ENCODE assay signal across 24 cellular contexts in the genomic region with DNA sequence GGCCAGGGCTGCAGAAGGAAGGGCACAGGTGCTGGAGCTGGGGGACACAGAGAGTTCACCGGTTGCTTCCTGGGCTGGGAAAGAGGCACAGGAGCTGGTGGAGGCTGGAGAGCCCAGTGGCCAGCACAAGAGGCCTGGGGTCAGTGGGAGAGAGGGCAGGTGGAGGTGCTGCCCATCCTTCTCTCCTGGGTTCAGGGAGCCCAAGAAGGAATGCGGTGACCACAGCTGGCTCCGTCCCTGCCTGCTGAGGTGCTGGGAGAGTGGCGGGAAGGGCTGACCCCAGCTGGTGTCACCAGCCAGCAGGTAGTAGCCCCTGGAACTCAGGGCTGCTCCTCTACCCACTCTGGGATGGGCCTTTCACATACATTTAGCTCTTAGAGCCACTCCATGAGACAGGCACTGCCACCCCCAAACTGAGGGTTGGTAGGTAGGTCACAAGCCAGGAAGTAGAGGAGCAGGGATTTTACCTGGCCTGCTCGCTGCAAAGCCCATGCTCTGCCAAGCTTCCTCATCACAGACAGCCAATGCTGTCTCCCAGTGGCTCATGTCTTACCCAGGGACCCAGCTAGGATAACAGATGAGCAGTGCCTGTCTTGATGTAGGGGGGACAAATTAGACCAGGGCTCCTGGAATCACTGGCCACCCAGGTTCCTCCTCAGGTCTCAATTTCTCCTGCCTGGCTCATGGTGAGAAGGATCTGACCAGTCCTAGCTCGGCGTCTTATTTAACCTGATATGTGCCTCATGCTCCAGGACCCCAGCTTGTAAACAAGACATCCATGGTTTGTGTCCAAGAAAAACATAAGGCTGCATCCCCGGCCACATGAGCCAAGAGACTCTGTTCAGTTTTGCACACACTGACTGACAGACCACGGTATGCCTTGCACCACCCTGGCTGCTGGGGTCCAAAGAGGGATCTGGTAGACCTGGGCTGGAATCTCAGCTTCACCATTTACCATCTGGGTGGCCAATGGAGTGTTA.
A peak's percentile ranks its signal among the peaks of the same experiment; 100 is the strongest.
DNase-seq lines count a peak whose midpoint lies in the region; ATAC-seq, FAIRE-seq and TF ChIP-seq lines count a peak whose summit lies in the region.
"Had no signal": no experiment of that assay in that cellular context is flagged by ENCODE, and none has a peak within 500 bp of the region (broad histone marks: within the 10 kb centered on the region; RNA-seq: fewer than 3 reads in every experiment).

No MANE protein-coding gene starts in this region.

- H3K23ac ChIP-seq in H1 (ENCODE audit: insufficient read length) = no peak overlapping the region

- no peak for FAIRE-seq in H1 (lab: Jason Lieb, UNC)
- FAIRE-seq: GM19239 had no signal

- H2BK15ac ChIP-seq in H1 (ENCODE audit: low read length) = 0 out of 2 replicates have a peak overlapping the region, but pooled peaks have one; percentile 29

- ATAC-seq in HG03135 (IDR thresholded peaks at IDR 0.05; ENCODE audit: unreplicated experiment) = no peak
- ATAC-seq: CD8-positive, alpha-beta T cell had no signal

- H3K79me1 ChIP-seq in H1 (ENCODE audit: low read depth, low read length) = no peaks in the 10 kb centered on the region

- H3K4me2 ChIP-seq in H1 (ENCODE audit: insufficient read depth in 1 of 2, low read depth in 2 of 2, low read length in 2 of 2) (no peak overlapping the region), osteoblast (ENCODE audit: insufficient read depth, low read length) (no peak overlapping the region)
- H3K4me2 ChIP-seq: KMS-11 had no signal

- TF ChIP-seq EP300 in H1 (IDR thresholded peaks at IDR 0.05; ENCODE audit: borderline replicate concordance in 1 of 2, low read depth in 2 of 2, low read length in 2 of 2) = no peak

- H3K56ac ChIP-seq in H1 (replicated peaks; ENCODE audit: insufficient read length, low read depth, low read length) = no peak overlapping the region

- H2BK12ac ChIP-seq in H1 (ENCODE audit: low read depth, low read length) = peak overlapping the region; percentile 9; the same call in 1 of the 2 replicates

- no peak overlapping the region for H4K91ac ChIP-seq in H1 (replicated peaks; ENCODE audit: insufficient read length, low read length)

- no peak overlapping the region for H4K5ac ChIP-seq in H1 (ENCODE audit: insufficient read length, low read depth, low read length)

- no peaks in the 10 kb centered on the region for H4K20me1 ChIP-seq in H1 (replicated peaks in 1 of 2; ENCODE audit: control insufficient read depth in 1 of 2, insufficient read depth in 2 of 2, low read length in 2 of 2)
- no peaks in the 10 kb centered on the region for H4K20me1 ChIP-seq in osteoblast (ENCODE audit: insufficient read depth, low read length)

- WGBS in H1 (ENCODE audit: extremely low coverage in 1 of 2, insufficient coverage in 1 of 2, insufficient read length in 1 of 2, insufficient replicate concordance in 2 of 2, low coverage in 1 of 2, low lambda C conversion rate in 2 of 2, missing lambda C conversion rate in 1 of 2), 2 experiments = 85% methylated on average over 9 of the region's 9 CpGs; no CpG with 5 or more reads in 1 of the 2 experiments

- TF ChIP-seq CTCF in H1 (IDR thresholded peaks at IDR 0.05; ENCODE audit: control extremely low read depth in 1 of 3, insufficient read depth in 1 of 3, low read depth in 1 of 3, low read length in 3 of 3) (no peak), osteoblast (IDR thresholded peaks at IDR 0.05; ENCODE audit: extremely low read depth, low read depth, low read length) (no peak)

- H3K36me3 ChIP-seq in H1 (ENCODE audit: control insufficient read depth in 2 of 4, insufficient read depth in 4 of 4, low read length in 3 of 4) = no peaks in the 10 kb centered on the region
- H3K36me3 ChIP-seq in osteoblast (ENCODE audit: insufficient read depth, low read length) = no peaks in the 10 kb centered on the region
- H3K36me3 ChIP-seq: SJSA1 had no signal

- POLR2A ChIA-PET in H1 (lab: Charles Lee; ENCODE audit: partially characterized antibody) = no interaction called here

- peaks cover 2 to 26% (median 16%) of the 10 kb centered on the region in 4 experiments for H3K4me1 ChIP-seq in H1 (replicated peaks in 1 of 4; ENCODE audit: control insufficient read depth in 3 of 4, insufficient read depth in 4 of 4, low read length in 3 of 4)
- H3K4me1 ChIP-seq in osteoblast (ENCODE audit: insufficient read depth, low read length) = peaks cover 12% of the 10 kb centered on the region
- H3K4me1 ChIP-seq: Caco-2 had no signal

- peak; percentile 13 for DNase-seq in DMS 273 (lab: John Stamatoyannopoulos, UW; ENCODE audit: unreplicated experiment)
- DNase-seq in DMS 273 treated with DMSO at 0.1 percent for 48 hours (lab: John Stamatoyannopoulos, UW) = no peak
- peak; percentile 77 for DNase-seq in cerebellar cortex (ENCODE audit: low spot score)
- DNase-seq in H1 (ENCODE audit: low read depth in 1 of 2, low spot score in 2 of 2) = no peak
- DNase-seq in osteoblast (ENCODE audit: insufficient read length, low spot score, missing footprints) = peak; percentile 77
- DNase-seq in pons (ENCODE audit: low spot score) = no peak
- DNase-seq in stimulated activated CD4-positive, alpha-beta T cell treated with anti-CD3 and anti-CD28 coated beads, Interleukin-1b, Interleukin-23, amount 100 ng/mL, for 48 hours = no peak
- DNase-seq: Caco-2; CD8-positive, alpha-beta T cell; DMS79 treated with DMSO at 0.1 percent for 48 hours; MM.1S; NCI-H1417; NCI-H1694; NCI-H2029 treated with DMSO at 0.1 percent for 48 hours; NCI-H446 treated with DMSO at 0.1 percent for 48 hours; NCI-H526; Right ventricle myocardium superior; RPMI8226 had no signal

- CTCF ChIA-PET in H1 (lab: Charles Lee; ENCODE audit: partially characterized antibody) = interaction anchor here (0.9 to 4.5 kb wide), 3 partner anchors 8 to 178 kb away, joined by 3 to 35 read pairs (median 3); no protein-coding TSS in a partner anchor

- no peak overlapping the region for H4K8ac ChIP-seq in H1 (ENCODE audit: extremely low read depth, insufficient read depth, low read length)

- H2AK5ac ChIP-seq in H1 (ENCODE audit: low read depth, low read length) = peak overlapping the region; percentile 40; the same call in 1 of the 2 replicates

- H3K4ac ChIP-seq in H1 (replicated peaks; ENCODE audit: insufficient read length, low read depth, low read length) = no peak overlapping the region

- no peak for TF ChIP-seq POLR2A in H1 (IDR thresholded peaks at IDR 0.05; ENCODE audit: control extremely low read depth in 1 of 2, low read depth in 2 of 2, low read length in 2 of 2)

- no peak for TF ChIP-seq RAD21 in H1 (IDR thresholded peaks at IDR 0.05 in 1 of 2, conservative IDR thresholded peaks at IDR 0.05 in 1 of 2; ENCODE audit: low read depth in 2 of 2, low read length in 2 of 2)

- no peak overlapping the region for H3K27ac ChIP-seq in H1 (ENCODE audit: low read depth, low read length)
- no peak overlapping the region for H3K27ac ChIP-seq in osteoblast (ENCODE audit: low read depth, low read length)
- H3K27ac ChIP-seq: 22Rv1, C4-2B, KMS-11, SJSA1 had no signal

- 0 out of 7 replicates have a peak, but pooled peaks cover 0 to 3% (median 0%) of the 10 kb centered on the region in 4 experiments for H3K27me3 ChIP-seq in H1 (replicated peaks in 1 of 4; ENCODE audit: control insufficient read depth in 3 of 4, extremely low read depth in 1 of 4, insufficient read depth in 3 of 4, low read length in 3 of 4)
- H3K27me3 ChIP-seq in osteoblast (ENCODE audit: insufficient read depth, low read length) = no peaks in the 10 kb centered on the region
- H3K27me3 ChIP-seq: SJSA1 had no signal

- peaks cover 3% of the 10 kb centered on the region; the same call in 1 of the 2 replicates for H3K23me2 ChIP-seq in H1 (ENCODE audit: low read depth, low read length)

- no peak overlapping the region for H3K9ac ChIP-seq in H1 (replicated peaks in 1 of 4; ENCODE audit: extremely low read depth in 1 of 4, low read depth in 3 of 4, low read length in 3 of 4)
- H3K9ac ChIP-seq: KMS-11 had no signal

- H3K4me3 ChIP-seq in H1 (ENCODE audit: extremely low read depth in 1 of 4, insufficient read depth in 2 of 4, low read depth in 3 of 4, low read length in 4 of 4) (no peak overlapping the region), osteoblast (ENCODE audit: insufficient read depth, low read length) (no peak overlapping the region)
- H3K4me3 ChIP-seq: SJSA1 had no signal

- H3K14ac ChIP-seq in H1 (ENCODE audit: insufficient read length) = no peak overlapping the region

- H3K79me2 ChIP-seq in H1 (ENCODE audit: control insufficient read depth in 1 of 2, insufficient read depth in 2 of 2, low read length in 2 of 2) (no peaks in the 10 kb centered on the region), osteoblast (ENCODE audit: insufficient read depth, low read length) (no peaks in the 10 kb centered on the region)

- H3K9me3 ChIP-seq in H1 (ENCODE audit: insufficient read depth in 2 of 2, low read depth in 1 of 2, low read length in 1 of 2) = no peaks in the 10 kb centered on the region
- no peaks in the 10 kb centered on the region for H3K9me3 ChIP-seq in osteoblast (ENCODE audit: low read depth, low read length)
- H3K9me3 ChIP-seq: Caco-2 had no signal

- H2BK20ac ChIP-seq in H1 (ENCODE audit: low read length) = no peak overlapping the region

- H2BK5ac ChIP-seq in H1 (ENCODE audit: low read depth, low read length) = no peak overlapping the region

- H2BK120ac ChIP-seq in H1 (replicated peaks; ENCODE audit: low read depth, low read length) = no peak overlapping the region

- H2AFZ ChIP-seq in H1 (ENCODE audit: low read length) (no peak overlapping the region), osteoblast (ENCODE audit: low read length) (no peak overlapping the region)

- no peak overlapping the region for H3K18ac ChIP-seq in H1 (ENCODE audit: extremely low read depth, low read length)

TF ChIP-seq in H1, 55 proteins besides CTCF, POLR2A, EP300 and RAD21 (continues in another document):
- TF ChIP-seq, protein P1, sequence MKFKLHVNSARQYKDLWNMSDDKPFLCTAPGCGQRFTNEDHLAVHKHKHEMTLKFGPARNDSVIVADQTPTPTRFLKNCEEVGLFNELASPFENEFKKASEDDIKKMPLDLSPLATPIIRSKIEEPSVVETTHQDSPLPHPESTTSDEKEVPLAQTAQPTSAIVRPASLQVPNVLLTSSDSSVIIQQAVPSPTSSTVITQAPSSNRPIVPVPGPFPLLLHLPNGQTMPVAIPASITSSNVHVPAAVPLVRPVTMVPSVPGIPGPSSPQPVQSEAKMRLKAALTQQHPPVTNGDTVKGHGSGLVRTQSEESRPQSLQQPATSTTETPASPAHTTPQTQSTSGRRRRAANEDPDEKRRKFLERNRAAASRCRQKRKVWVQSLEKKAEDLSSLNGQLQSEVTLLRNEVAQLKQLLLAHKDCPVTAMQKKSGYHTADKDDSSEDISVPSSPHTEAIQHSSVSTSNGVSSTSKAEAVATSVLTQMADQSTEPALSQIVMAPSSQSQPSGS (IDR thresholded peaks at IDR 0.05; ENCODE audit: low read length) = no peak

Comparison
In these comparisons a context has a peak if more than half of its experiments do, and no peak if none do; other contexts are left out.
1. DNase-seq: peak in DMS 273 (single experiment), cerebellar cortex (single experiment) and osteoblast (single experiment); none in DMS 273 treated with DMSO at 0.1 percent for 48 hours (single experiment), H1 (0 of 2), pons (single experiment) and stimulated activated CD4-positive, alpha-beta T cell treated with anti-CD3 and anti-CD28 coated beads, Interleukin-1b, Interleukin-23, amount 100 ng/mL, for 48 hours (single experiment).